Comparison of ENCODE assay signal across 25 cellular contexts in the genomic region with DNA sequence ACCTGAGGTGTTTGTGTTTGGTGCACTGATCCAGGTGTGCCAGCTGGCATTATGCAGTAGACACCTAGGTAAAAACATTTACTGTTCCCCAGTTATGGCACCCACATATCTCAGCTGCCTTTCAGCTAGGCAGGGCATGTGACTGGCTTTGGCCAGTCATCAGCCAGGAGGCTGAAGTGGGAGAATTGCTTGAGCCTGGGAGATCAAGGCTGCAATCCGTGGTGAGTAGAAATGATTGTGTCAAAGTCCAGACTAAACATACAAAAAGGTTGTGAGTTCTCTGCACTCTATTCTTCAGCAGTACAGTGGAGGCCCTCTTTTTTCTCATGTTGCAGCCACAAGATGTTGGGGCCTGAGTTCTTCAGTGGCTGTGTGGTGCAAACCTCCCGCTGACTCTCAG. TPM values are rescaled to one million over a fixed set of nuclear protein-coding genes. Genes with fewer than 3 reads are reported as not detected.
DNase-seq lines count a peak whose midpoint lies in the region; ATAC-seq, FAIRE-seq and TF ChIP-seq lines count a peak whose summit lies in the region.
"Had no signal": no experiment of that assay in that cellular context is flagged by ENCODE, and none has a peak within 500 bp of the region (broad histone marks: within the 10 kb centered on the region; RNA-seq: fewer than 3 reads in every experiment).

No MANE protein-coding gene starts in this region.

- no peak for TF ChIP-seq EP300 in Ishikawa (IDR thresholded peaks at IDR 0.05; ENCODE audit: borderline replicate concordance)

- no peak for TF ChIP-seq RAD21 in Ishikawa (IDR thresholded peaks at IDR 0.05; ENCODE audit: low read depth)

- H3K9me3 ChIP-seq in small intestine (ENCODE audit: control insufficient read depth, low read depth) = no peaks in the 10 kb centered on the region

- DNase-seq in DMS53 (lab: John Stamatoyannopoulos, UW) = peak; percentile 71
- DNase-seq in left lobe of liver (ENCODE audit: low spot score) = no peak
- DNase-seq in small intestine = peak; percentile 45
- DNase-seq in NCI-H1092 (lab: John Stamatoyannopoulos, UW) = no peak
- no peak for DNase-seq in SHP77 treated with DMSO at 0.1 percent for 48 hours (lab: John Stamatoyannopoulos, UW)
- DNase-seq in NCI-H2081 treated with DMSO at 0.1 percent for 48 hours (lab: John Stamatoyannopoulos, UW) = no peak
- DNase-seq: ACHN; BE2C; C1 segment of cervical spinal cord; CD4-positive, CD25-positive, alpha-beta regulatory T cell; CD8-positive, alpha-beta memory T cell; DMS153; DND-41; EL; GM23248; HCEC 1CT had no signal

- H3K27me3 ChIP-seq in small intestine (ENCODE audit: control insufficient read depth in 2 of 2, insufficient read depth in 2 of 2, low read length in 2 of 2) = peaks cover 0 to 13% of the 10 kb centered on the region in 2 donors
- H3K27me3 ChIP-seq: BE2C had no signal

- ATAC-seq in left lobe of liver = peak; percentile 52
- ATAC-seq: GM12878 had no signal

- no peak overlapping the region for H3K4me3 ChIP-seq in small intestine (ENCODE audit: low read depth in 1 of 2, low read length in 2 of 2)
- H3K4me3 ChIP-seq: GM12878, GM23248 had no signal

- H3K36me3 ChIP-seq in small intestine (ENCODE audit: control insufficient read depth in 2 of 2, insufficient read depth in 2 of 2, low read length in 2 of 2) = no peaks in the 10 kb centered on the region
- H3K36me3 ChIP-seq: BE2C had no signal

- FAIRE-seq in small intestine (lab: Jason Lieb, UNC) = no peak
- FAIRE-seq: A204.1, GM12878, GM19239, H54 had no signal

- H3K27ac ChIP-seq in small intestine (ENCODE audit: low read depth in 1 of 2, low read length in 1 of 2) = no peak overlapping the region
- H3K27ac ChIP-seq: GM23248, HL-60, KMS-11 had no signal

- 55 to 64% (median 62%) methylated on average over 2 of the region's 2 CpGs for WGBS in small intestine, 3 donors

- H3K4me1 ChIP-seq in small intestine (ENCODE audit: control insufficient read depth in 2 of 2, insufficient read depth in 1 of 2, low read depth in 1 of 2, low read length in 1 of 2) = peaks cover 0 to 3% of the 10 kb centered on the region in 2 donors
- H3K4me1 ChIP-seq: BE2C had no signal

TF ChIP-seq in Ishikawa, 13 proteins besides CTCF, POLR2A, EP300 and RAD21:
- TF ChIP-seq, protein P1, sequence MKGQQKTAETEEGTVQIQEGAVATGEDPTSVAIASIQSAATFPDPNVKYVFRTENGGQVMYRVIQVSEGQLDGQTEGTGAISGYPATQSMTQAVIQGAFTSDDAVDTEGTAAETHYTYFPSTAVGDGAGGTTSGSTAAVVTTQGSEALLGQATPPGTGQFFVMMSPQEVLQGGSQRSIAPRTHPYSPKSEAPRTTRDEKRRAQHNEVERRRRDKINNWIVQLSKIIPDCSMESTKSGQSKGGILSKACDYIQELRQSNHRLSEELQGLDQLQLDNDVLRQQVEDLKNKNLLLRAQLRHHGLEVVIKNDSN (IDR thresholded peaks at IDR 0.05) = 0 out of 2 replicates have a peak, but pooled peaks have one; percentile 13
- TF ChIP-seq, protein P2, sequence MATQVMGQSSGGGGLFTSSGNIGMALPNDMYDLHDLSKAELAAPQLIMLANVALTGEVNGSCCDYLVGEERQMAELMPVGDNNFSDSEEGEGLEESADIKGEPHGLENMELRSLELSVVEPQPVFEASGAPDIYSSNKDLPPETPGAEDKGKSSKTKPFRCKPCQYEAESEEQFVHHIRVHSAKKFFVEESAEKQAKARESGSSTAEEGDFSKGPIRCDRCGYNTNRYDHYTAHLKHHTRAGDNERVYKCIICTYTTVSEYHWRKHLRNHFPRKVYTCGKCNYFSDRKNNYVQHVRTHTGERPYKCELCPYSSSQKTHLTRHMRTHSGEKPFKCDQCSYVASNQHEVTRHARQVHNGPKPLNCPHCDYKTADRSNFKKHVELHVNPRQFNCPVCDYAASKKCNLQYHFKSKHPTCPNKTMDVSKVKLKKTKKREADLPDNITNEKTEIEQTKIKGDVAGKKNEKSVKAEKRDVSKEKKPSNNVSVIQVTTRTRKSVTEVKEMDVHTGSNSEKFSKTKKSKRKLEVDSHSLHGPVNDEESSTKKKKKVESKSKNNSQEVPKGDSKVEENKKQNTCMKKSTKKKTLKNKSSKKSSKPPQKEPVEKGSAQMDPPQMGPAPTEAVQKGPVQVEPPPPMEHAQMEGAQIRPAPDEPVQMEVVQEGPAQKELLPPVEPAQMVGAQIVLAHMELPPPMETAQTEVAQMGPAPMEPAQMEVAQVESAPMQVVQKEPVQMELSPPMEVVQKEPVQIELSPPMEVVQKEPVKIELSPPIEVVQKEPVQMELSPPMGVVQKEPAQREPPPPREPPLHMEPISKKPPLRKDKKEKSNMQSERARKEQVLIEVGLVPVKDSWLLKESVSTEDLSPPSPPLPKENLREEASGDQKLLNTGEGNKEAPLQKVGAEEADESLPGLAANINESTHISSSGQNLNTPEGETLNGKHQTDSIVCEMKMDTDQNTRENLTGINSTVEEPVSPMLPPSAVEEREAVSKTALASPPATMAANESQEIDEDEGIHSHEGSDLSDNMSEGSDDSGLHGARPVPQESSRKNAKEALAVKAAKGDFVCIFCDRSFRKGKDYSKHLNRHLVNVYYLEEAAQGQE (IDR thresholded peaks at IDR 0.05; ENCODE audit: low read depth) = no peak

RNA-seq across cellular contexts. Expression of a gene that starts 3.2 kb away (rescaled TPM):
- total RNA-seq in left lobe of liver = 0.15 TPM
- 1 to 10 TPM in 2 of 3 donors, under 1 TPM in 1; 0.45 to 1.9 (median 1.9) TPM for polyA plus RNA-seq in small intestine
- total RNA-seq: CD4-positive, CD25-positive, alpha-beta regulatory T cell; CD8-positive, alpha-beta memory T cell; G401; HT1080 had no signal
- polyA plus RNA-seq: CD4-positive, CD25-positive, alpha-beta regulatory T cell; CD8-positive, alpha-beta memory T cell had no signal

RNA-seq across cellular contexts. Expression of a gene that starts 39.6 kb away (rescaled TPM):
- 26.6 TPM for total RNA-seq in left lobe of liver
- polyA plus RNA-seq in small intestine = 100 to 1,000 TPM in 1 of 3 donors, 10 to 100 TPM in 2; 54.8 to 123 (median 66.5) TPM

RNA-seq across cellular contexts. Expression of a gene that starts 53.3 kb away (rescaled TPM):
- 41.3 TPM for total RNA-seq in left lobe of liver
- polyA plus RNA-seq in small intestine = 10 to 100 TPM; 16.3 to 32.0 (median 18.4) TPM

Comparison
In these comparisons a context has a peak if more than half of its experiments do, and no peak if none do; other contexts are left out.
1. DNase-seq: peak in DMS53 (single experiment) and small intestine (single experiment); none in left lobe of liver (single experiment), NCI-H1092 (single experiment), SHP77 treated with DMSO at 0.1 percent for 48 hours (single experiment) and NCI-H2081 treated with DMSO at 0.1 percent for 48 hours (single experiment).